8 cellular contexts compared by ENCODE assay signal in the genomic region with DNA sequence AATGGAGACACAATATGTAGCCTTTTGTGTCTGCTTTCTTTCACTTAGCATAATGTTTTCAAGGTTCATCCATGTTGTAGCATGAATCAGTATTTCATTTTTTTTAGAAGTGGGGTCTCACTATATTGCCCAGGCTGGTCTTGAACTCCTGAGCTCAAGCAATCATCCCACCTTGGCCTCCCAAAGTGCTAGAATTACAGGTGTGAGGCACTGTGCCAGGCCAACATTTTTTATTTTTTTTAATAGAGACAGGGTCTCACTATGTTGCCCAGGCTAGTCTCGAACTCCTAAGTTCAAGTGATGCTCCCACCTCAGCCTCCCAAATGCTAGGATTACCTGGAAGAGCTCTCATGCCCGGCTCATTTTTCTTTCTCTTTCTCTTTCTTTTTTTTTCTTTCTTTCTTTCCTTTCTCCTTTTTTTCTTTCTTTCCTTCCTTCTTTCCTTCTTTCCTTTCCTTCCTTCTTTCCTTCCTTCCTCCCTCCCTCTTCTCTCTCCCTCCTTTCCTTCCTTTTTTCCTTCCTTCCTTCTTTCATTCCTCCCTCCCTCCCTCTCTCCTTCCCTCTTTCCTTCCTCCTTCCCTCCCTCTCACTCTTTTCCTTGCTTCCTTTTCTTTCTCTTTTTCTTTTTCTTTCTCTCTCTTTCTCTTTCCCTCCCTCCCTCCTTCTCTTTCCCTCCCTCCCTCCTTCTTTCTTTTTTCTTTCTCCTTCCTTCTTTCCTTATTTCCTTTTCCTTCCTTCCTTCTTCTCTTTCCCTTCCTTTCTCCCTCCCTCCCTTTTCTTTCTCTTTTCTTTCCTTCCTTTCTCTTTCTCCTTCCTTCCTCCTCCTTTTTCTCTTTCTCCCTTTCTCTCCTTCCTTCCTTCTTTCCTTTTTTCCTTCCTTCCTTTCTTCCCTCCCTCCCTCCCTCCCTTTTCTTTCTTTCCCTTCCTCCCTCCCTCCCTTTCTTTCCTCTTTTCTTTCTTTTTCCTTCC.
"Had no signal": no experiment of that assay in that cellular context is flagged by ENCODE, and none has a peak within 500 bp of the region (broad histone marks: within the 10 kb centered on the region; RNA-seq: fewer than 3 reads in every experiment).

No MANE protein-coding gene starts in this region.

- H3K27ac ChIP-seq: HL-60, KMS-11 had no signal

- ATAC-seq: HepG2 had no signal

- H3K27ac Mint-ChIP-seq: IgD-negative memory B cell had no signal

- H3K9me3 Mint-ChIP-seq: IgD-negative memory B cell had no signal

- H3K4me3 Mint-ChIP-seq: IgD-negative memory B cell had no signal

- DNase-seq: IMR-90, KBM-7, KG1 had no signal

- H3K9ac ChIP-seq: KMS-11 had no signal

- H3K27me3 Mint-ChIP-seq: IgD-negative memory B cell had no signal

- FAIRE-seq: HepG2, HTR-8/SVneo had no signal

- H3K4me2 ChIP-seq: KMS-11 had no signal

- H3K4me1 Mint-ChIP-seq: IgD-negative memory B cell had no signal
